Comparison of ENCODE assay signal across 1 cellular context in genomic region chr15:76932090-76932966, GRCh38.
TF ChIP-seq lines count a peak whose summit lies in the region.

No MANE protein-coding gene starts in this region.

TF ChIP-seq in HepG2, 621 proteins besides CTCF, POLR2A, EP300 and RAD21 (continued from another document):
- TF ChIP-seq AFF4 (CRISPR knock-in tag; IDR thresholded peaks at IDR 0.05) (no peak), CEBPB (IDR thresholded peaks at IDR 0.05; ENCODE audit: borderline replicate concordance, low read depth, low read length) (no peak), CREB1 (IDR thresholded peaks at IDR 0.05) (no peak), CREB1 (CRISPR knock-in tag; IDR thresholded peaks at IDR 0.05) (no peak), ZNF296 (CRISPR knock-in tag; conservative IDR thresholded peaks at IDR 0.05) (no peak), ZFYVE20 (CRISPR knock-in tag; IDR thresholded peaks at IDR 0.05; ENCODE audit: borderline replicate concordance, low read depth) (peak; percentile 11; the same call in 1 of the 2 replicates), HES4 (CRISPR knock-in tag; IDR thresholded peaks at IDR 0.05; ENCODE audit: borderline replicate concordance) (peak; percentile 32; the same call in 1 of the 2 replicates), ZEB1 (IDR thresholded peaks at IDR 0.05; ENCODE audit: insufficient replicate concordance, low read depth) (no peak)
- TF ChIP-seq, protein P1, sequence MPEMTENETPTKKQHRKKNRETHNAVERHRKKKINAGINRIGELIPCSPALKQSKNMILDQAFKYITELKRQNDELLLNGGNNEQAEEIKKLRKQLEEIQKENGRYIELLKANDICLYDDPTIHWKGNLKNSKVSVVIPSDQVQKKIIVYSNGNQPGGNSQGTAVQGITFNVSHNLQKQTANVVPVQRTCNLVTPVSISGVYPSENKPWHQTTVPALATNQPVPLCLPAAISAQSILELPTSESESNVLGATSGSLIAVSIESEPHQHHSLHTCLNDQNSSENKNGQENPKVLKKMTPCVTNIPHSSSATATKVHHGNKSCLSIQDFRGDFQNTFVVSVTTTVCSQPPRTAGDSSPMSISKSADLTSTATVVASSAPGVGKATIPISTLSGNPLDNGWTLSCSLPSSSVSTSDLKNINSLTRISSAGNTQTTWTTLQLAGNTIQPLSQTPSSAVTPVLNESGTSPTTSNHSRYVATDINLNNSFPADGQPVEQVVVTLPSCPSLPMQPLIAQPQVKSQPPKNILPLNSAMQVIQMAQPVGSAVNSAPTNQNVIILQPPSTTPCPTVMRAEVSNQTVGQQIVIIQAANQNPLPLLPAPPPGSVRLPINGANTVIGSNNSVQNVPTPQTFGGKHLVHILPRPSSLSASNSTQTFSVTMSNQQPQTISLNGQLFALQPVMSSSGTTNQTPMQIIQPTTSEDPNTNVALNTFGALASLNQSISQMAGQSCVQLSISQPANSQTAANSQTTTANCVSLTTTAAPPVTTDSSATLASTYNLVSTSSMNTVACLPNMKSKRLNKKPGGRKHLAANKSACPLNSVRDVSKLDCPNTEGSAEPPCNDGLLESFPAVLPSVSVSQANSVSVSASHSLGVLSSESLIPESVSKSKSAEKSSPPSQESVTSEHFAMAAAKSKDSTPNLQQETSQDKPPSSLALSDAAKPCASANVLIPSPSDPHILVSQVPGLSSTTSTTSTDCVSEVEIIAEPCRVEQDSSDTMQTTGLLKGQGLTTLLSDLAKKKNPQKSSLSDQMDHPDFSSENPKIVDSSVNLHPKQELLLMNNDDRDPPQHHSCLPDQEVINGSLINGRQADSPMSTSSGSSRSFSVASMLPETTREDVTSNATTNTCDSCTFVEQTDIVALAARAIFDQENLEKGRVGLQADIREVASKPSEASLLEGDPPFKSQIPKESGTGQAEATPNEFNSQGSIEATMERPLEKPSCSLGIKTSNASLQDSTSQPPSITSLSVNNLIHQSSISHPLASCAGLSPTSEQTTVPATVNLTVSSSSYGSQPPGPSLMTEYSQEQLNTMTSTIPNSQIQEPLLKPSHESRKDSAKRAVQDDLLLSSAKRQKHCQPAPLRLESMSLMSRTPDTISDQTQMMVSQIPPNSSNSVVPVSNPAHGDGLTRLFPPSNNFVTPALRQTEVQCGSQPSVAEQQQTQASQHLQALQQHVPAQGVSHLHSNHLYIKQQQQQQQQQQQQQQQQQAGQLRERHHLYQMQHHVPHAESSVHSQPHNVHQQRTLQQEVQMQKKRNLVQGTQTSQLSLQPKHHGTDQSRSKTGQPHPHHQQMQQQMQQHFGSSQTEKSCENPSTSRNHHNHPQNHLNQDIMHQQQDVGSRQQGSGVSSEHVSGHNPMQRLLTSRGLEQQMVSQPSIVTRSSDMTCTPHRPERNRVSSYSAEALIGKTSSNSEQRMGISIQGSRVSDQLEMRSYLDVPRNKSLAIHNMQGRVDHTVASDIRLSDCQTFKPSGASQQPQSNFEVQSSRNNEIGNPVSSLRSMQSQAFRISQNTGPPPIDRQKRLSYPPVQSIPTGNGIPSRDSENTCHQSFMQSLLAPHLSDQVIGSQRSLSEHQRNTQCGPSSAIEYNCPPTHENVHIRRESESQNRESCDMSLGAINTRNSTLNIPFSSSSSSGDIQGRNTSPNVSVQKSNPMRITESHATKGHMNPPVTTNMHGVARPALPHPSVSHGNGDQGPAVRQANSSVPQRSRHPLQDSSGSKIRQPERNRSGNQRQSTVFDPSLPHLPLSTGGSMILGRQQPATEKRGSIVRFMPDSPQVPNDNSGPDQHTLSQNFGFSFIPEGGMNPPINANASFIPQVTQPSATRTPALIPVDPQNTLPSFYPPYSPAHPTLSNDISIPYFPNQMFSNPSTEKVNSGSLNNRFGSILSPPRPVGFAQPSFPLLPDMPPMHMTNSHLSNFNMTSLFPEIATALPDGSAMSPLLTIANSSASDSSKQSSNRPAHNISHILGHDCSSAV (CRISPR knock-in tag; IDR thresholded peaks at IDR 0.05; ENCODE audit: borderline replicate concordance): no peak
